In the genomic region with DNA sequence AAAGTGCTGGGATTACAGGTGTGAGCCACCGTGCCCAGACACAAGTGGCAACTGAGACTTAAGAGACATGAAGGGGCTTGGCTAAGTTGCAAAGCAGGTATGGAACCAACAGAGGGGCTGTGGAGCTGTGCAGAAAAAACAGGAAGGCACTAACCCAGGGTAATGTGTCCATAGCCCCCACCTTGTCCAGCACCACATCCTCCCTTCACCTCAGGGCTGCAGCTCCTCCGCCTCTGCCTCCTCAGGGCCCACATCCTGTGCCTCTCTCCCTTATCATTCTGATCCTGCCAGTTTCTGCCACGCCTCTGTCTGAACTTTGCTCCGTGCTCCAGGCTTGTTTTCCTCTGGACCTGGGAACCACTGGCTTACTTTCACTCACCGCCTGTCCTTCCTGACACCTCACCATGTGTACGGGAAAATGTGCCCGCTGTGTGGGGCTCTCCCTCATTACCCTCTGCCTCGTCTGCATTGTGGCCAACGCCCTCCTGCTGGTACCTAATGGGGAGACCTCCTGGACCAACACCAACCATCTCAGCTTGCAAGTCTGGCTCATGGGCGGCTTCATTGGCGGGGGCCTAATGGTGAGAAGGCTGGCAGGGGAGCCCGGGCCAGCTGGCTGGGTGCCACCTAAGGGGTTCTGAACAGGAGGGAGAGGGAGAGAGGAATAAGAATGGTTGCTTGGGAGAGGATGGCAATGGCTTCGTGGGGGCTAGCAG, we compare ENCODE assay signal across 14 cellular contexts. TPM values are rescaled to one million over a fixed set of nuclear protein-coding genes. Genes with fewer than 3 reads are reported as not detected.
DNase-seq lines count a peak whose midpoint lies in the region; ATAC-seq and TF ChIP-seq lines count a peak whose summit lies in the region.
"Had no signal": no experiment of that assay in that cellular context is flagged by ENCODE, and none has a peak within 500 bp of the region (broad histone marks: within the 10 kb centered on the region; RNA-seq: fewer than 3 reads in every experiment).

A gene with protein sequence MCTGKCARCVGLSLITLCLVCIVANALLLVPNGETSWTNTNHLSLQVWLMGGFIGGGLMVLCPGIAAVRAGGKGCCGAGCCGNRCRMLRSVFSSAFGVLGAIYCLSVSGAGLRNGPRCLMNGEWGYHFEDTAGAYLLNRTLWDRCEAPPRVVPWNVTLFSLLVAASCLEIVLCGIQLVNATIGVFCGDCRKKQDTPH (plus strand): TSS at position 368 of the 716 bp plus-strand sequence. CDS start 37 bp downstream, at position 405.

- H3K36me3 Mint-ChIP-seq in CD14-positive monocyte (peaks cover 0 to 6% of the 10 kb centered on the region in 2 donors), H9 (ENCODE audit: insufficient read depth in 1 of 3, low read depth in 3 of 3) (no peaks in the 10 kb centered on the region)
- H3K36me3 Mint-ChIP-seq: CD8-positive, alpha-beta memory T cell; immature natural killer cell had no signal

- no peak for TF ChIP-seq CTCF in CD14-positive monocyte (IDR thresholded peaks at IDR 0.05)
- TF ChIP-seq CTCF in H9 (conservative IDR thresholded peaks at IDR 0.05), result no peak
- peak in 1 of 6 experiments; percentile 8 for TF ChIP-seq CTCF in Peyer's patch (IDR thresholded peaks at IDR 0.05)
- TF ChIP-seq CTCF in hepatocyte (IDR thresholded peaks at IDR 0.05; ENCODE audit: poor library complexity), result no peak
- no peak for TF ChIP-seq CTCF in GM13976 (IDR thresholded peaks at IDR 0.05; ENCODE audit: borderline replicate concordance, control extremely low read depth, extremely low read depth, insufficient read depth, missing control alignments)

- H3K4me2 ChIP-seq in H9 (ENCODE audit: insufficient read depth, insufficient read length, low read length) (no peak within 1 kb of the TSS), hepatocyte (peak within 1 kb of the TSS; percentile 62)

- H3K4me3 ChIP-seq in Peyer's patch (peak within 1 kb of the TSS in 3 of 4 donors; percentile 9 to 61 (median 55)), hepatocyte (no peak within 1 kb of the TSS)

- H3K9me3 Mint-ChIP-seq in CD14-positive monocyte (peaks cover 0 to 4% (median 0%) of the 10 kb centered on the region in 7 donors), H9 (no peaks in the 10 kb centered on the region)
- H3K9me3 Mint-ChIP-seq: activated T-cell treated with anti-CD3 and anti-CD28 coated beads, Interleukin-2, amount 50 U/mL, for 4 hours; CD8-positive, alpha-beta memory T cell had no signal

- no peak within 1 kb of the TSS for H3K27ac ChIP-seq in H9 (ENCODE audit: insufficient read length, low read depth, low read length)
- peak within 1 kb of the TSS in 3 of 4 donors; percentile 67 to 93 (median 87) for H3K27ac ChIP-seq in Peyer's patch
- H3K27ac ChIP-seq in hepatocyte, result peak within 1 kb of the TSS; percentile 78

- in situ Hi-C loops in GM13976 (cut with MboI; ENCODE audit: low sequenced_read_pairs, unreplicated experiment), result no loop called here

- H3K4ac ChIP-seq in H9 (ENCODE audit: low read depth, low read length), result no peak within 1 kb of the TSS

- H3K79me1 ChIP-seq in H9 (ENCODE audit: insufficient read depth, low read depth, low read length, poor library complexity, severe bottlenecking), result no peaks in the 10 kb centered on the region

- H3K9ac ChIP-seq in H9 (ENCODE audit: extremely low read depth, insufficient read length, low read length), result no peak within 1 kb of the TSS

- no CpG with 5 or more reads among the region's 13 CpGs for WGBS in H9 (ENCODE audit: extremely low coverage, insufficient read length, low lambda C conversion rate)
- WGBS in hepatocyte (ENCODE audit: low lambda C conversion rate, missing lambda C conversion rate), result 68% methylated on average over 13 of the region's 13 CpGs

- H4K91ac ChIP-seq in H9 (ENCODE audit: insufficient read length, low read depth, low read length), result no peak within 1 kb of the TSS

- H3T11ph ChIP-seq in H9 (ENCODE audit: low read length), result no peak within 1 kb of the TSS

- H4K20me1 ChIP-seq in H9 (ENCODE audit: control insufficient read depth, insufficient read depth, insufficient read length) (no peaks in the 10 kb centered on the region), hepatocyte (ENCODE audit: insufficient read depth, poor library complexity, severe bottlenecking) (no peaks in the 10 kb centered on the region)

- no peak for ATAC-seq in HG03159 (IDR thresholded peaks at IDR 0.05; ENCODE audit: unreplicated experiment)

- H2BK12ac ChIP-seq in H9 (ENCODE audit: insufficient read length, low read depth, low read length), result no peak within 1 kb of the TSS

- no peaks in the 10 kb centered on the region for H3K23me2 ChIP-seq in H9 (ENCODE audit: insufficient read length, low read depth, low read length, poor library complexity, severe bottlenecking)

- H3K27me3 ChIP-seq in H9 (ENCODE audit: insufficient read depth, low read length), result no peaks in the 10 kb centered on the region
- no peaks in the 10 kb centered on the region for H3K27me3 ChIP-seq in Peyer's patch
- no peaks in the 10 kb centered on the region for H3K27me3 ChIP-seq in hepatocyte

- H3K4me3 Mint-ChIP-seq in CD14-positive monocyte, result peak within 1 kb of the TSS in 1 of 2 donors; percentile 42
- no peak within 1 kb of the TSS for H3K4me3 Mint-ChIP-seq in H9
- H3K4me3 Mint-ChIP-seq: activated T-cell treated with anti-CD3 and anti-CD28 coated beads, Interleukin-2, amount 50 U/mL, for 4 hours; immature natural killer cell had no signal

- H3K79me2 ChIP-seq in H9 (ENCODE audit: insufficient read depth, low read length) (no peaks in the 10 kb centered on the region), hepatocyte (no peaks in the 10 kb centered on the region)

- H2BK20ac ChIP-seq in H9 (ENCODE audit: low read depth, low read length, poor library complexity, severe bottlenecking), result no peak within 1 kb of the TSS

- no peak within 1 kb of the TSS for H3K23ac ChIP-seq in H9 (ENCODE audit: insufficient read length, low read depth, low read length)

- no peak within 1 kb of the TSS for H2BK5ac ChIP-seq in H9 (ENCODE audit: insufficient read length, low read length)

- no peak within 1 kb of the TSS for H3K18ac ChIP-seq in H9 (ENCODE audit: insufficient read length, low read depth, low read length)

- H3K9me2 ChIP-seq in hepatocyte (replicated peaks; ENCODE audit: insufficient read depth), result no peaks in the 10 kb centered on the region

- H3K36me3 ChIP-seq in Peyer's patch (no peaks in the 10 kb centered on the region), hepatocyte (replicated peaks; ENCODE audit: insufficient read depth, low read depth) (no peaks in the 10 kb centered on the region)

- H4K5ac ChIP-seq in H9 (ENCODE audit: insufficient read length, low read depth, low read length), result no peak within 1 kb of the TSS

- no peak within 1 kb of the TSS for H2AFZ ChIP-seq in H9 (ENCODE audit: low read length)
- H2AFZ ChIP-seq in hepatocyte, result no peak within 1 kb of the TSS

- no peak within 1 kb of the TSS for H2AK5ac ChIP-seq in H9 (ENCODE audit: insufficient read length, low read length)

- no peak for DNase-seq in CD14-positive monocyte (ENCODE audit: low spot score)
- no peak for DNase-seq in H9
- peak in 2 of 3 donors; percentile 89 to 91 for DNase-seq in Peyer's patch
- peak; percentile 81 for DNase-seq in hepatocyte (ENCODE audit: low spot score)
- no peak for DNase-seq in stimulated activated CD4-positive, alpha-beta T cell treated with anti-CD3 and anti-CD28 coated beads, Interleukin-2, amount 100 ng/mL, for 48 hours
- DNase-seq in mesenteric fat pad (ENCODE audit: low spot score), result no peak
- DNase-seq in GM13976 (ENCODE audit: low spot score), result no peak
- DNase-seq: activated T-cell treated with anti-CD3 and anti-CD28 coated beads, Interleukin-2, amount 50 U/mL, for 4 hours; caudate nucleus; CD8-positive, alpha-beta memory T cell; immature natural killer cell had no signal

- H3K14ac ChIP-seq in H9 (ENCODE audit: insufficient read depth, low read length), result peak within 1 kb of the TSS; percentile 59; the same call in 1 of the 2 replicates

- TF ChIP-seq POLR2A in Peyer's patch (IDR thresholded peaks at IDR 0.05), result peak; percentile 45 to 78

- no peak within 1 kb of the TSS for H3K56ac ChIP-seq in H9 (ENCODE audit: insufficient read length, low read depth, low read length)

- no peaks in the 10 kb centered on the region for H3K4me1 ChIP-seq in H9 (ENCODE audit: insufficient read depth, low read length)
- peaks cover 0 to 11% (median 2%) of the 10 kb centered on the region in 4 donors for H3K4me1 ChIP-seq in Peyer's patch
- H3K4me1 ChIP-seq in hepatocyte (ENCODE audit: insufficient read depth), result peaks cover 9% of the 10 kb centered on the region

- no peak within 1 kb of the TSS for H4K8ac ChIP-seq in H9 (replicated peaks; ENCODE audit: insufficient read length, low read depth, low read length)

- no peak within 1 kb of the TSS for H2BK15ac ChIP-seq in H9 (ENCODE audit: low read depth, low read length)

- intact Hi-C loops in CD14-positive monocyte (cut with micrococcal nuclease), result loop anchor here in 1 of 2 donors (2.0 kb wide), 1 partner anchor 15 kb away; the partner anchor contains the start of gene VMO1

- H3K27ac Mint-ChIP-seq in CD14-positive monocyte, result peak within 1 kb of the TSS; percentile 86 to 97 (median 94)
- H3K27ac Mint-ChIP-seq in H9, result peak within 1 kb of the TSS in 1 of 3 experiments; percentile 44; a peak in 2 of 7 replicates
- H3K27ac Mint-ChIP-seq: immature natural killer cell had no signal

- H3K9me3 ChIP-seq in H9 (ENCODE audit: control insufficient read depth, low read depth, low read length) (no peaks in the 10 kb centered on the region), Peyer's patch (no peaks in the 10 kb centered on the region), hepatocyte (ENCODE audit: low read depth) (no peaks in the 10 kb centered on the region)

- H3K4me1 Mint-ChIP-seq in CD14-positive monocyte (peaks cover 45% of the 10 kb centered on the region), H9 (no peaks in the 10 kb centered on the region)
- H3K4me1 Mint-ChIP-seq: immature natural killer cell had no signal

- no peak within 1 kb of the TSS for H2BK120ac ChIP-seq in H9 (ENCODE audit: low read depth, low read length, poor library complexity, severe bottlenecking)

- H3K27me3 Mint-ChIP-seq in CD14-positive monocyte (ENCODE audit: low read depth in 3 of 3), result peaks cover 4 to 31% (median 25%) of the 10 kb centered on the region in 3 donors
- H3K27me3 Mint-ChIP-seq in H9 (ENCODE audit: low read depth), result peaks cover 24% of the 10 kb centered on the region

RNA-seq across cellular contexts. Expression of the gene that starts here (rescaled TPM):
- not detected for polyA plus RNA-seq in CD14-positive monocyte
- not detected in 2 replicates for total RNA-seq in H9 (2021)
- total RNA-seq in Peyer's patch, result 100 to 1,000 TPM in 2 of 4 donors, 10 to 100 TPM in 1, not detected in 1; 75.3 to 171 (median 163) TPM
- total RNA-seq in hepatocyte, result 16.7 and 20.8 TPM in 2 replicates
- 42.6 and 54.0 TPM in 2 replicates for polyA plus RNA-seq in hepatocyte
- not detected for total RNA-seq in mesenteric fat pad
- total RNA-seq: activated T-cell treated with anti-CD3 and anti-CD28 coated beads, Interleukin-2, amount 50 U/mL, for 4 hours; CD8-positive, alpha-beta memory T cell; T-helper 2 cell treated with Interferon-gamma antibody and Interleukin-4, amounts not matched to agents 100 ng/mL and 5 ng/mL, for 36 hours had no signal
- polyA plus RNA-seq: CD8-positive, alpha-beta memory T cell; immature natural killer cell; neural cell had no signal

Comparison
In these comparisons a context has a peak if more than half of its experiments do, and no peak if none do; other contexts are left out.
1. RNA of the gene that starts here (polyA plus RNA-seq): 42.6 to 54.0 TPM in hepatocyte; not detected in CD14-positive monocyte; every median in the first group is over 10 times any median in the second.
2. DNase-seq: peak in Peyer's patch (2 of 3) and hepatocyte (single experiment); none in CD14-positive monocyte (single experiment), H9 (single experiment), stimulated activated CD4-positive, alpha-beta T cell treated with anti-CD3 and anti-CD28 coated beads, Interleukin-2, amount 100 ng/mL, for 48 hours (0 of 2), mesenteric fat pad (single experiment) and GM13976 (single experiment).